In genomic region chr1:172451002-172451443, GRCh38 we compare ENCODE assay signal across 13 cellular contexts. TPM values are rescaled to one million over a fixed set of nuclear protein-coding genes. Genes with fewer than 3 reads are reported as not detected.
DNase-seq lines count a peak whose midpoint lies in the region; ATAC-seq, FAIRE-seq and TF ChIP-seq lines count a peak whose summit lies in the region.
"Had no signal": no experiment of that assay in that cellular context is flagged by ENCODE, and none has a peak within 500 bp of the region (broad histone marks: within the 10 kb centered on the region; RNA-seq: fewer than 3 reads in every experiment).

No MANE protein-coding gene starts in this region.

- no peak overlapping the region for H3K4me2 ChIP-seq in Loucy (ENCODE audit: low read depth, low read length, poor library complexity, severe bottlenecking)

- no peaks in the 10 kb centered on the region for H3K36me3 Mint-ChIP-seq in Caco-2 (ENCODE audit: insufficient read depth, unreplicated experiment)
- H3K36me3 Mint-ChIP-seq in activated naive CD8-positive, alpha-beta T cell treated with anti-CD3 and anti-CD28 coated beads, Interleukin-2, amount 10 ng/mL, durations not matched to agents 7 days and 5 days = no peaks in the 10 kb centered on the region
- H3K36me3 Mint-ChIP-seq: natural killer cell had no signal

- peak overlapping the region; percentile 12; the same call in 1 of the 2 replicates for H3K4me3 ChIP-seq in Caco-2 (ENCODE audit: low read depth, low read length)
- H3K4me3 ChIP-seq in Loucy (ENCODE audit: low read length, poor library complexity, severe bottlenecking) = no peak overlapping the region
- H3K4me3 ChIP-seq in right lobe of liver = no peak overlapping the region
- H3K4me3 ChIP-seq in lower leg skin (ENCODE audit: low read depth, poor library complexity, severe bottlenecking) = no peak overlapping the region
- H3K4me3 ChIP-seq in dorsolateral prefrontal cortex = no peak overlapping the region

- H3K4me1 ChIP-seq in Caco-2 (peaks cover 70% of the 10 kb centered on the region), Loucy (ENCODE audit: insufficient read depth, low read length, poor library complexity, severe bottlenecking) (peaks cover 22% of the 10 kb centered on the region), right lobe of liver (peaks cover 0 to 21% (median 2%) of the 10 kb centered on the region in 4 donors)

- H3K36me3 ChIP-seq in Caco-2 (ENCODE audit: control insufficient read depth, insufficient read depth, low read length) = no peaks in the 10 kb centered on the region
- no peaks in the 10 kb centered on the region for H3K36me3 ChIP-seq in Loucy (ENCODE audit: insufficient read depth, low read length)
- no peaks in the 10 kb centered on the region for H3K36me3 ChIP-seq in right lobe of liver

- no peak for TF ChIP-seq POLR2A in right lobe of liver (IDR thresholded peaks at IDR 0.05)
- TF ChIP-seq POLR2A in lower leg skin (IDR thresholded peaks at IDR 0.05) = no peak

- BruUV-seq in Caco-2 (replicated peaks; lab: Mats Ljungman, UMichigan) = no TSS peak

- peak overlapping the region; percentile 68 for H3K4me3 Mint-ChIP-seq in Caco-2 (ENCODE audit: unreplicated experiment)
- H3K4me3 Mint-ChIP-seq in activated naive CD8-positive, alpha-beta T cell treated with anti-CD3 and anti-CD28 coated beads, Interleukin-2, amount 10 ng/mL, durations not matched to agents 7 days and 5 days = no peak overlapping the region
- H3K4me3 Mint-ChIP-seq: natural killer cell had no signal

- intact Hi-C loops in Caco-2 (cut with micrococcal nuclease; ENCODE audit: unreplicated experiment) = loop anchor here (1.0 to 2.0 kb wide), 2 partner anchors 9 to 158 kb away; no protein-coding TSS in a partner anchor
- intact Hi-C loops in right lobe of liver (cut with DNase I) = loop anchor here in 1 of 2 donors (10.0 kb wide), 1 partner anchor 264 kb away; no protein-coding TSS in a partner anchor
- intact Hi-C loops in lower leg skin (cut with DNase I; ENCODE audit: low total_unique reads) = no loop called here
- intact Hi-C loops in dorsolateral prefrontal cortex (cut with DNase I) = loop anchor here in 1 of 2 donors (2.0 kb wide), 1 partner anchor 270 kb away; no protein-coding TSS in a partner anchor

- CTCF ChIA-PET in Caco-2 (lab: Charles Lee) = interaction anchor here (1.0 to 3.1 kb wide), 4 partner anchors 10 to 269 kb away, joined by 3 to 21 read pairs (median 4); partner anchors contain the start of gene SUCO

- peak overlapping the region; percentile 88 for H3K27ac Mint-ChIP-seq in Caco-2 (ENCODE audit: unreplicated experiment)
- peak overlapping the region; percentile 68 for H3K27ac Mint-ChIP-seq in activated naive CD8-positive, alpha-beta T cell treated with anti-CD3 and anti-CD28 coated beads, Interleukin-2, amount 10 ng/mL, durations not matched to agents 7 days and 5 days
- H3K27ac Mint-ChIP-seq: natural killer cell had no signal

- no peaks in the 10 kb centered on the region for H3K9me3 Mint-ChIP-seq in Caco-2 (ENCODE audit: unreplicated experiment)
- no peaks in the 10 kb centered on the region for H3K9me3 Mint-ChIP-seq in activated naive CD8-positive, alpha-beta T cell treated with anti-CD3 and anti-CD28 coated beads, Interleukin-2, amount 10 ng/mL, durations not matched to agents 7 days and 5 days
- H3K9me3 Mint-ChIP-seq: natural killer cell had no signal

- no peaks in the 10 kb centered on the region for H3F3A ChIP-seq in Loucy (ENCODE audit: low read depth)

- POLR2A ChIA-PET in Caco-2 (lab: Charles Lee) = interaction anchor here (1.1 to 3.2 kb wide), 2 partner anchors 9 to 82 kb away, joined by 5 to 42 read pairs; partner anchors contain the start of gene SUCO
- POLR2A ChIA-PET in activated naive CD8-positive, alpha-beta T cell treated with anti-CD3 and anti-CD28 coated beads, Interleukin-2, amount 10 ng/mL, durations not matched to agents 7 days and 5 days (lab: Charles Lee) = interaction anchor here (0.6 to 0.8 kb wide), 3 partner anchors 81 to 1274 kb away, joined by 3 to 6 read pairs (median 3); no protein-coding TSS in a partner anchor

- 19% methylated on average over 2 of the region's 2 CpGs for WGBS in right lobe of liver (ENCODE audit: insufficient coverage, low coverage, low lambda C conversion rate, missing lambda C conversion rate)
- WGBS in lower leg skin, 2 donors = 54 to 64% methylated on average over 2 of the region's 2 CpGs

- no peaks in the 10 kb centered on the region for H3K79me2 ChIP-seq in Loucy (ENCODE audit: insufficient read depth, low read length)

- DNase-seq in Caco-2 = peak; percentile 48 to 57
- DNase-seq in activated naive CD8-positive, alpha-beta T cell treated with anti-CD3 and anti-CD28 coated beads, Interleukin-2, amount 10 ng/mL, durations not matched to agents 7 days and 5 days = no peak
- no peak for DNase-seq in right lobe of liver
- DNase-seq in urothelium cell line (ENCODE audit: low spot score) = no peak
- no peak for DNase-seq in substantia nigra (lab: John Stamatoyannopoulos, UW)
- DNase-seq in lower leg skin (ENCODE audit: low spot score in 2 of 2) = no peak
- DNase-seq in dorsolateral prefrontal cortex = no peak
- DNase-seq: activated CD4-positive, CD25-positive, alpha-beta regulatory T cell treated with anti-CD3 and anti-CD28 coated beads, Interleukin-2, amount 50 U/mL, for 72 hours; natural killer cell; stimulated activated CD8-positive, alpha-beta memory T cell treated with anti-CD3 and anti-CD28 coated beads, Interleukin-4, amount 100 ng/mL, for 48 hours had no signal

- no peaks in the 10 kb centered on the region for H3K27me3 ChIP-seq in Caco-2 (replicated peaks; ENCODE audit: control insufficient read depth, insufficient read depth, low read length)
- no peaks in the 10 kb centered on the region for H3K27me3 ChIP-seq in Loucy (ENCODE audit: insufficient read depth, low read length, poor library complexity, severe bottlenecking)
- no peaks in the 10 kb centered on the region for H3K27me3 ChIP-seq in right lobe of liver
- H3K27me3 ChIP-seq in dorsolateral prefrontal cortex = peaks cover 0 to 2% (median 0%) of the 10 kb centered on the region in 45 donors

- TF ChIP-seq CTCF in Caco-2 (IDR thresholded peaks at IDR 0.05; ENCODE audit: insufficient read depth in 1 of 2, low read depth in 1 of 2, low read length in 1 of 2, severe bottlenecking in 1 of 2, unreplicated experiment in 1 of 2) = no peak
- TF ChIP-seq CTCF in Loucy (conservative IDR thresholded peaks at IDR 0.05; ENCODE audit: low read length) = no peak
- TF ChIP-seq CTCF in right lobe of liver (IDR thresholded peaks at IDR 0.05) = no peak
- no peak for TF ChIP-seq CTCF in lower leg skin (IDR thresholded peaks at IDR 0.05)
- no peak for TF ChIP-seq CTCF in dorsolateral prefrontal cortex (IDR thresholded peaks at IDR 0.05 in 54 of 56, conservative IDR thresholded peaks at IDR 0.05 in 2 of 56; ENCODE audit: low read depth in 1 of 56, partially characterized antibody in 56 of 56)

- peak; percentile 41 for ATAC-seq in activated naive CD8-positive, alpha-beta T cell treated with anti-CD3 and anti-CD28 coated beads, Interleukin-2, amount 10 ng/mL, durations not matched to agents 7 days and 5 days (ENCODE audit: low read depth)
- ATAC-seq in right lobe of liver = peak; percentile 31 to 72 (median 48)
- ATAC-seq: natural killer cell had no signal

- peak overlapping the region; percentile 17 to 66 (median 25) for H3K27ac ChIP-seq in right lobe of liver
- no peak overlapping the region for H3K27ac ChIP-seq in substantia nigra (ENCODE audit: low read depth, low read length, poor library complexity, severe bottlenecking)
- no peak overlapping the region for H3K27ac ChIP-seq in dorsolateral prefrontal cortex

- H3K4me1 Mint-ChIP-seq in Caco-2 (ENCODE audit: low read depth, unreplicated experiment) = peaks cover 60% of the 10 kb centered on the region
- peaks cover 26% of the 10 kb centered on the region for H3K4me1 Mint-ChIP-seq in activated naive CD8-positive, alpha-beta T cell treated with anti-CD3 and anti-CD28 coated beads, Interleukin-2, amount 10 ng/mL, durations not matched to agents 7 days and 5 days

- H2AFZ ChIP-seq in Loucy (ENCODE audit: low read length) = peak overlapping the region; percentile 96; the same call in 1 of the 2 replicates

- no peaks in the 10 kb centered on the region for H3K27me3 Mint-ChIP-seq in Caco-2 (ENCODE audit: insufficient read depth, unreplicated experiment)
- H3K27me3 Mint-ChIP-seq in activated naive CD8-positive, alpha-beta T cell treated with anti-CD3 and anti-CD28 coated beads, Interleukin-2, amount 10 ng/mL, durations not matched to agents 7 days and 5 days = no peaks in the 10 kb centered on the region

- no peaks in the 10 kb centered on the region for H3K9me3 ChIP-seq in Caco-2
- H3K9me3 ChIP-seq in Loucy (ENCODE audit: insufficient read depth, low read depth, low read length) = no peaks in the 10 kb centered on the region
- no peaks in the 10 kb centered on the region for H3K9me3 ChIP-seq in right lobe of liver

- no peak for FAIRE-seq in urothelium cell line (lab: Jason Lieb, UNC)
- FAIRE-seq: H54 had no signal

- no peak overlapping the region for H3K9ac ChIP-seq in Loucy (ENCODE audit: low read depth, low read length, poor library complexity, severe bottlenecking)

- no peaks in the 10 kb centered on the region for H4K20me1 ChIP-seq in Loucy (ENCODE audit: insufficient read depth, low read length, poor library complexity, severe bottlenecking)

- no peaks in the 10 kb centered on the region for H3K9me2 ChIP-seq in Loucy (replicated peaks; ENCODE audit: low read depth, low read length)

RNA-seq across cellular contexts. Expression of gene PIGC, which starts 7.2 kb away (rescaled TPM):
- total RNA-seq in Caco-2 (2022) (23.7 and 26.1 TPM in 2 replicates), right lobe of liver (10 to 100 TPM in 2 of 6 experiments, 1 to 10 TPM in 4; 6.7 to 12.0 (median 8.7) TPM), lower leg skin (10 to 100 TPM; 26.2 to 60.3 (median 48.4) TPM), dorsolateral prefrontal cortex (10 to 100 TPM; 10.6 to 22.8 (median 16.0) TPM)
- 10 to 100 TPM; 32.1 to 32.8 TPM for total RNA-seq in activated naive CD8-positive, alpha-beta T cell treated with anti-CD3 and anti-CD28 coated beads, Interleukin-2, amount 10 ng/mL, durations not matched to agents 7 days and 5 days

RNA-seq across cellular contexts. Expression of gene C1orf105, which starts 30.5 kb away (rescaled TPM):
- total RNA-seq in Caco-2 (2022) = 0.82 and 1.9 TPM in 2 replicates
- total RNA-seq in activated naive CD8-positive, alpha-beta T cell treated with anti-CD3 and anti-CD28 coated beads, Interleukin-2, amount 10 ng/mL, durations not matched to agents 7 days and 5 days = not detected
- total RNA-seq in right lobe of liver = 1 to 10 TPM in 1 of 6 experiments, under 1 TPM in 3, not detected in 2; 0.24 to 1.3 (median 0.46) TPM
- 1 to 10 TPM in 3 of 4 donors, not detected in 1; 2.1 to 4.6 (median 3.0) TPM for total RNA-seq in lower leg skin
- total RNA-seq in dorsolateral prefrontal cortex = 1 to 10 TPM in 7 of 120 experiments, under 1 TPM in 8, not detected in 105; 0.43 to 2.8 (median 0.66) TPM
- total RNA-seq: MCF 10A, natural killer cell had no signal

Comparison
In these comparisons a context has a peak if more than half of its experiments do, and no peak if none do; other contexts are left out.
1. DNase-seq: peak in Caco-2 (2 of 2); none in activated naive CD8-positive, alpha-beta T cell treated with anti-CD3 and anti-CD28 coated beads, Interleukin-2, amount 10 ng/mL, durations not matched to agents 7 days and 5 days (single experiment), right lobe of liver (0 of 3), urothelium cell line (single experiment), substantia nigra (0 of 49), lower leg skin (0 of 2) and dorsolateral prefrontal cortex (0 of 10).
2. H3K27ac ChIP-seq: peak in right lobe of liver (3 of 3); none in substantia nigra (single experiment) and dorsolateral prefrontal cortex (0 of 59).